8 cellular contexts compared by ENCODE assay signal in the genomic region with DNA sequence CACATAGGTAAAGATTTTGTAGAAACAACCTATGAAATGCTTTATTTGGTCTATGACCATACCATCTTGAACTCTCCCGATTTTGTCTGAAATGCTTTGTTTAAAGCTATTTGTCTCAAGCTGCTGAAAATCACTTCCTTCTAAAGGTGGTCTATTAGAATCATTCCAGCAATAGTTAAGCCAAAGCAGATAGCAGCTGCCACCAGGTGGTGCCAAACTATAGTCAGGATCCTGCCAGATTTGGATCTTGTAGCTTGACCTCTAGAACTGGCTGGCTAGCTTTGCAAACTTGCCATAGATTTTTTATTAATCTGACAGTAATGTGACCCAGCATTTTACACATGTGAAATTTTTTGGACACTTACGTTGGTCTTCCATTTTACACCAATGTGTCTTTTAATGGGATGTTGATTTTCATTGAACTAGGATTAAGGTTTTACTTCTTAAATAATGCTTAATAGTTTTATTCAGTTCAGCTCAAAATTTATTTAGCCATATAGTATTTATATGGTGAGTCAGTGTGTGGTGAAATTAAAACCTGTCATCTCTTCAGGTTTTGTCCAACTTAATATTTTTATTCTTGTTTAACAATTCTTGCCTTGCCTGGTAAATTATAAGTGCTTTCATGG. TPM values are rescaled to one million over a fixed set of nuclear protein-coding genes. Genes with fewer than 3 reads are reported as not detected.
DNase-seq lines count a peak whose midpoint lies in the region; ATAC-seq and TF ChIP-seq lines count a peak whose summit lies in the region.

No MANE protein-coding gene starts in this region.

- H3K27ac Mint-ChIP-seq in Calu3 (ENCODE audit: unreplicated experiment), result no peak overlapping the region

- H3K36me3 Mint-ChIP-seq in Calu3 (ENCODE audit: insufficient read depth, unreplicated experiment), result peaks cover 27% of the 10 kb centered on the region

- CTCF ChIA-PET in Calu3 (lab: Charles Lee), result interaction anchor here (0.7 to 1.3 kb wide), 12 partner anchors 9 to 1017 kb away, joined by 3 to 9 read pairs (median 4); a partner anchor contains a TSS

- no peaks in the 10 kb centered on the region for H3K27me3 ChIP-seq in H7 (ENCODE audit: control insufficient read depth, insufficient read depth, low read length)

- H3K4me3 ChIP-seq in H7 (ENCODE audit: insufficient read depth, low read depth, low read length), result no peak overlapping the region

- no peaks in the 10 kb centered on the region for H3K9me3 Mint-ChIP-seq in Calu3 (ENCODE audit: low read depth, unreplicated experiment)

- intact Hi-C loops in Calu3 (cut with micrococcal nuclease; ENCODE audit: unreplicated experiment), result loop anchor here (5.0 kb wide), 3 partner anchors 242 to 1017 kb away; no protein-coding TSS in a partner anchor

- no TSS peak for BruUV-seq in Calu3 (replicated peaks; lab: Mats Ljungman, UMichigan)

- no peak overlapping the region for H3K4me3 Mint-ChIP-seq in Calu3 (ENCODE audit: low read depth, unreplicated experiment)

- H3K36me3 ChIP-seq in H7 (replicated peaks; ENCODE audit: control insufficient read depth, insufficient read depth, low read length), result peaks cover 10% of the 10 kb centered on the region

- DNase-seq in Calu3 (peak; percentile 67), H7 (peak; percentile 51), RKO (ENCODE audit: low spot score) (peak; percentile 60), middle frontal gyrus (ENCODE audit: extremely low spot score, low spot score) (peak; percentile 49), activated gamma-delta T cell treated with Interleukin-2 at 50 U/mL for 16 hours (no peak)
- peak; percentile 4 for DNase-seq in effector CD8-positive, alpha-beta T cell (lab: John Stamatoyannopoulos, UW)

- ATAC-seq in GM19455 (IDR thresholded peaks at IDR 0.05; ENCODE audit: unreplicated experiment), result no peak
- ATAC-seq in GM18858 (IDR thresholded peaks at IDR 0.05; ENCODE audit: unreplicated experiment), result no peak

- no peaks in the 10 kb centered on the region for H3K4me1 Mint-ChIP-seq in Calu3 (ENCODE audit: low read depth, unreplicated experiment)

- peak; percentile 59 for TF ChIP-seq CTCF in Calu3 (IDR thresholded peaks at IDR 0.05; ENCODE audit: unreplicated experiment)

- no peaks in the 10 kb centered on the region for H3K27me3 Mint-ChIP-seq in Calu3 (ENCODE audit: unreplicated experiment)

RNA-seq across cellular contexts. Expression of a gene that starts 19.7 kb away (rescaled TPM):
- 31.4 and 34.0 TPM in 2 replicates for total RNA-seq in Calu3 (2022)
- 20.5 and 21.5 TPM in 2 replicates for total RNA-seq in H7 (2014; rRNA removed; shearing (Covaris generic))

RNA-seq across cellular contexts. Expression of a gene that starts 38.0 kb away (rescaled TPM):
- total RNA-seq in Calu3 (2022), result 690 and 772 TPM in 2 replicates
- total RNA-seq in H7 (2014; rRNA removed; shearing (Covaris generic)), result 768 and 799 TPM in 2 replicates
